ENCODE assay signal across 11 cellular contexts in the genomic region with DNA sequence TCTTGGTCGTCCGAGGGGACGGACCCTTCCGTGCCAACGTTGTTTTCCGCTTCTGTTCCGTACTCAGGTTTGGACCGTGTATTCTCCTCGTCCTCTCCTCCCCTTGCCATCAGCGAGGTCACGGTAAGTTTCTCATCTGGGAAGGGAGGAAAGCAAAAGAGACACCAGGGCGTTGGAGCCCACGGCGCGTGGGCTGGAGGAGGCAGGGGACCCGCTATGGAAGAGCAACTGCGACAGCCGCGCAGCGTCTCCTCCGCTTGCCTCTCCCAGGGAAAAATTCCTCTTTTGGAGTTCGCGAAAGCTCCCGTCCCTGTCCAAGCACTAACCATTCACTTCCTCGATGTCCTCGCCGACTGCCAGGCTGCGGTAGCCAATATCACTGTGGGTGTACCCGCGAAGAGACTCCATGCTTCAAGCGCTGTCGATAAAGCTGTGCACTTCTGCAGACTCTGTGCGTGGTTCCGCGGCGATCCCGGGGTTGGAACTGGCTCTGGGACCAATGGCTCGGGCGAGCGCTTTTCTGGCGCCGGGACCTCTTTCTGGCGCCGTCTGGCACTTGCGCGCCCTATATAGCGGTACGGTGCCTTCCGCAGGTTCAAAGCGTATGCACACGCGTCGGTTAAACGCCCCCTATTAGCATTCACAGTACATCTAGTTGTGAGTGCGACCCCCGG. TPM values are rescaled to one million over a fixed set of nuclear protein-coding genes. Genes with fewer than 3 reads are reported as not detected.
DNase-seq lines count a peak whose midpoint lies in the region; ATAC-seq and TF ChIP-seq lines count a peak whose summit lies in the region.
"Had no signal": no experiment of that assay in that cellular context is flagged by ENCODE, and none has a peak within 500 bp of the region (broad histone marks: within the 10 kb centered on the region; RNA-seq: fewer than 3 reads in every experiment).

ESX1 (minus strand) TSS at position 492 of the 674 bp plus-strand sequence; CDS start at position 408, 84 bp downstream.

- H2BK15ac ChIP-seq in IMR-90 (ENCODE audit: low read depth, low read length), result no peak within 1 kb of the TSS

- H2AK9ac ChIP-seq in IMR-90 (replicated peaks; ENCODE audit: low read depth, low read length, poor library complexity), result no peak within 1 kb of the TSS

- dilution Hi-C loops in IMR-90 (cut with HindIII; ENCODE audit: low sequenced_read_pairs, unreplicated experiment), result no loop called here

- no peaks in the 10 kb centered on the region for H3K9me2 ChIP-seq in neural cell (ENCODE audit: insufficient read depth, low read length)

- no peak within 1 kb of the TSS for H2BK5ac ChIP-seq in IMR-90 (ENCODE audit: low read depth, low read length, poor library complexity, severe bottlenecking)

- no peak for TF ChIP-seq POLR2A in IMR-90 (IDR thresholded peaks at IDR 0.05; ENCODE audit: low read depth, low read length)

- intact Hi-C loops in CD8-positive, alpha-beta T cell (cut with DNase I, micrococcal nuclease), result no loop called here
- intact Hi-C loops in IMR-90 (cut with micrococcal nuclease), result no loop called here

- TF ChIP-seq CTCF in CD8-positive, alpha-beta T cell (IDR thresholded peaks at IDR 0.05), result no peak
- TF ChIP-seq CTCF in IMR-90 (conservative IDR thresholded peaks at IDR 0.05; ENCODE audit: low read depth, low read length) (no peak), choroid plexus epithelial cell (conservative IDR thresholded peaks at IDR 0.05; ENCODE audit: low read depth, low read length) (no peak), neural cell (IDR thresholded peaks at IDR 0.05; ENCODE audit: poor library complexity, severe bottlenecking) (no peak)

- no peak within 1 kb of the TSS for H4K91ac ChIP-seq in IMR-90 (ENCODE audit: insufficient read depth, low read depth, low read length)

- no peak within 1 kb of the TSS for H3K14ac ChIP-seq in IMR-90 (replicated peaks; ENCODE audit: low read depth, low read length)

- peaks cover 22% of the 10 kb centered on the region for H3K27me3 Mint-ChIP-seq in CD8-positive, alpha-beta T cell (ENCODE audit: low read depth)

- H3K4ac ChIP-seq in IMR-90 (ENCODE audit: low read depth, low read length), result no peak within 1 kb of the TSS

- no peak for ATAC-seq in CD8-positive, alpha-beta T cell
- ATAC-seq in IMR-90 (ENCODE audit: low read depth), result no peak
- no peak for ATAC-seq in HG03342 (IDR thresholded peaks at IDR 0.05; ENCODE audit: unreplicated experiment)
- no peak for ATAC-seq in HG02571 (IDR thresholded peaks at IDR 0.05; ENCODE audit: unreplicated experiment)

- H2AFZ ChIP-seq in IMR-90 (replicated peaks; ENCODE audit: low read length, poor library complexity), result peak within 1 kb of the TSS; percentile 43
- no peak within 1 kb of the TSS for H2AFZ ChIP-seq in neural cell (ENCODE audit: low read depth, low read length)

- no peak for TF ChIP-seq EP300 in neural cell (conservative IDR thresholded peaks at IDR 0.05; ENCODE audit: poor library complexity, severe bottlenecking)

- H3K18ac ChIP-seq in IMR-90 (ENCODE audit: low read depth, low read length), result no peak within 1 kb of the TSS

- no peak within 1 kb of the TSS for H3K23ac ChIP-seq in IMR-90 (ENCODE audit: low read depth, low read length)

- POLR2A ChIA-PET in CD8-positive, alpha-beta T cell (lab: Charles Lee), result no interaction called here
- POLR2A ChIA-PET in IMR-90 (lab: Charles Lee; ENCODE audit: unreplicated experiment), result no interaction called here

- H3K36me3 Mint-ChIP-seq in CD8-positive, alpha-beta T cell, result no peaks in the 10 kb centered on the region

- no peaks in the 10 kb centered on the region for H3K9me3 ChIP-seq in CD8-positive, alpha-beta T cell (ENCODE audit: low read length)
- H3K9me3 ChIP-seq in IMR-90 (ENCODE audit: control insufficient read depth, insufficient read depth, low read length) (peaks cover 3% of the 10 kb centered on the region; the same call in 1 of the 2 replicates), neural cell (ENCODE audit: low read length) (no peaks in the 10 kb centered on the region)

- DNase-seq in CD8-positive, alpha-beta T cell, result no peak
- no peak for DNase-seq in IMR-90
- DNase-seq in choroid plexus epithelial cell (ENCODE audit: low read depth), result peak; percentile 12
- DNase-seq in cortex of kidney (lab: John Stamatoyannopoulos, UW), result no peak
- no peak for DNase-seq in GF-D8 (lab: John Stamatoyannopoulos, UW)
- DNase-seq: activated gamma-delta T cell treated with Interleukin-2 at 50 U/mL for 16 hours had no signal

- WGBS in IMR-90 (ENCODE audit: extremely low coverage in 2 of 2, insufficient read length in 1 of 2), 2 experiments, result 32% methylated on average over 5 of the region's 56 CpGs; no CpG with 5 or more reads in 1 of the 2 experiments

- H3K4me1 ChIP-seq in CD8-positive, alpha-beta T cell (ENCODE audit: insufficient read depth, low read length), result no peaks in the 10 kb centered on the region
- no peaks in the 10 kb centered on the region for H3K4me1 ChIP-seq in IMR-90 (ENCODE audit: control insufficient read depth, insufficient read depth, low read length)

- no peaks in the 10 kb centered on the region for H3K27me3 ChIP-seq in CD8-positive, alpha-beta T cell (ENCODE audit: insufficient read depth, low read length)
- H3K27me3 ChIP-seq in IMR-90 (ENCODE audit: control insufficient read depth, insufficient read depth, low read length) (peaks cover 43% of the 10 kb centered on the region), neural cell (ENCODE audit: insufficient read depth, low read depth, low read length) (peaks cover 67% of the 10 kb centered on the region)

- H3K4me3 Mint-ChIP-seq in CD8-positive, alpha-beta T cell, result peak within 1 kb of the TSS; percentile 56

- no peaks in the 10 kb centered on the region for H4K20me1 ChIP-seq in IMR-90 (ENCODE audit: insufficient read depth, low read length)
- H4K20me1 ChIP-seq in neural cell (ENCODE audit: insufficient read depth), result no peaks in the 10 kb centered on the region

- no peaks in the 10 kb centered on the region for H3K9me3 Mint-ChIP-seq in CD8-positive, alpha-beta T cell

- CTCF ChIA-PET in CD8-positive, alpha-beta T cell (lab: Charles Lee), result interaction anchor here (0.6 kb wide), 1 partner anchor 21 kb away, joined by 4 read pairs; no protein-coding TSS in a partner anchor
- CTCF ChIA-PET in IMR-90 (lab: Yijun Ruan, JAX), result no interaction called here

- H3K27ac ChIP-seq in CD8-positive, alpha-beta T cell (ENCODE audit: low read depth, low read length), result no peak within 1 kb of the TSS
- H3K27ac ChIP-seq in IMR-90 (ENCODE audit: insufficient read depth, low read length) (no peak within 1 kb of the TSS), neural cell (ENCODE audit: low read length) (no peak within 1 kb of the TSS)
- H3K27ac ChIP-seq: KMS-11, RWPE1 had no signal

- no peak within 1 kb of the TSS for H3K9ac ChIP-seq in IMR-90 (ENCODE audit: low read depth, low read length)
- no peak within 1 kb of the TSS for H3K9ac ChIP-seq in neural cell (ENCODE audit: low read length)
- H3K9ac ChIP-seq: KMS-11 had no signal

- no peaks in the 10 kb centered on the region for H3K79me2 ChIP-seq in neural cell (replicated peaks; ENCODE audit: insufficient read depth, low read length)

- peaks cover 8% of the 10 kb centered on the region for H3K4me1 Mint-ChIP-seq in CD8-positive, alpha-beta T cell (ENCODE audit: low read depth)

- H2AK5ac ChIP-seq in IMR-90 (ENCODE audit: low read depth, low read length), result no peak within 1 kb of the TSS

- no peaks in the 10 kb centered on the region for H3K9me1 ChIP-seq in IMR-90 (ENCODE audit: insufficient read depth, low read length)

- H4K8ac ChIP-seq in IMR-90 (ENCODE audit: low read depth in 2 of 2, low read length in 2 of 2), result no peak within 1 kb of the TSS

- no peak for TF ChIP-seq RAD21 in IMR-90 (IDR thresholded peaks at IDR 0.05; ENCODE audit: low read length)
- TF ChIP-seq RAD21 in neural cell (conservative IDR thresholded peaks at IDR 0.05), result no peak

- H3K4me2 ChIP-seq in IMR-90 (ENCODE audit: low read depth, low read length) (no peak within 1 kb of the TSS; the same call in 1 of the 2 replicates), neural cell (ENCODE audit: low read length) (no peak within 1 kb of the TSS)
- H3K4me2 ChIP-seq: KMS-11 had no signal

- no TSS peak for BruUV-seq in IMR-90 (replicated peaks; lab: Mats Ljungman, UMichigan)

- H2BK120ac ChIP-seq in IMR-90 (ENCODE audit: low read depth, low read length), result no peak within 1 kb of the TSS

- H3K56ac ChIP-seq in IMR-90 (ENCODE audit: extremely low read depth, insufficient read depth, low read length), result no peak within 1 kb of the TSS

- H2BK20ac ChIP-seq in IMR-90 (ENCODE audit: low read depth, low read length), result no peak within 1 kb of the TSS

- no peak within 1 kb of the TSS for H4K5ac ChIP-seq in IMR-90 (ENCODE audit: low read depth, low read length)

- H3F3A ChIP-seq in neural cell (ENCODE audit: insufficient read depth, low read length, poor library complexity, severe bottlenecking), result no peaks in the 10 kb centered on the region

- in situ Hi-C loops in IMR-90 (cut with MboI; ENCODE audit: low sequenced_read_pairs), result no loop called here

- H3K4me3 ChIP-seq in CD8-positive, alpha-beta T cell (ENCODE audit: low read depth, low read length), result no peak within 1 kb of the TSS
- H3K4me3 ChIP-seq in IMR-90 (ENCODE audit: insufficient read depth, low read depth, low read length) (no peak within 1 kb of the TSS), choroid plexus epithelial cell (ENCODE audit: low read depth, low read length) (peak within 1 kb of the TSS; percentile 45), neural cell (ENCODE audit: low read length) (peak within 1 kb of the TSS; percentile 50)

- no peaks in the 10 kb centered on the region for H3K79me1 ChIP-seq in IMR-90 (ENCODE audit: low read depth in 1 of 2, low read length in 2 of 2)

- H3K27ac Mint-ChIP-seq in CD8-positive, alpha-beta T cell, result no peak within 1 kb of the TSS

- no peaks in the 10 kb centered on the region for H3K36me3 ChIP-seq in CD8-positive, alpha-beta T cell (ENCODE audit: insufficient read depth, low read length)
- H3K36me3 ChIP-seq in IMR-90 (ENCODE audit: control insufficient read depth, insufficient read depth, low read length) (no peaks in the 10 kb centered on the region), neural cell (ENCODE audit: insufficient read depth, low read length) (no peaks in the 10 kb centered on the region)

TF ChIP-seq in IMR-90, 13 proteins besides CTCF, POLR2A, EP300 and RAD21 (continues in another document):
- TF ChIP-seq RFX5 (IDR thresholded peaks at IDR 0.05; ENCODE audit: low read depth, low read length), result no peak
- TF ChIP-seq CEBPB (IDR thresholded peaks at IDR 0.05; ENCODE audit: low read depth, low read length), result no peak
- TF ChIP-seq FOS (IDR thresholded peaks at IDR 0.05; ENCODE audit: low read depth, low read length), result no peak

TF ChIP-seq in neural cell, 6 proteins besides CTCF, POLR2A, EP300 and RAD21 (continues in another document):
- no peak for TF ChIP-seq TAF1 (IDR thresholded peaks at IDR 0.05; ENCODE audit: low read depth)

RNA-seq across cellular contexts. Expression of gene ESX1, which starts in this region (rescaled TPM):
- total RNA-seq in CD8-positive, alpha-beta T cell, result not detected
- not detected in 2 replicates for total RNA-seq in IMR-90 (2012; rRNA removed)
- not detected in 2 replicates for polyA plus RNA-seq in IMR-90 (2012; rRNA removed)
- polyA plus RNA-seq in IMR-90 (2012; cell fraction: cytosol; rRNA removed), result not detected in 2 replicates
- polyA plus RNA-seq in IMR-90 (2012; cell fraction: nucleus; rRNA removed; ENCODE audit: low replicate concordance), result not detected in 2 replicates
- not detected in 2 replicates for polyA plus RNA-seq in neural cell
- polyA minus RNA-seq in neural cell, result not detected in 2 replicates

Comparison
In these comparisons a context has a peak if more than half of its experiments do, and no peak if none do; other contexts are left out.
1. H3K4me3 ChIP-seq: peak in choroid plexus epithelial cell (single experiment) and neural cell (single experiment); none in CD8-positive, alpha-beta T cell (single experiment) and IMR-90 (single experiment).